ENCODE assay signal across 8 cellular contexts in the genomic region with DNA sequence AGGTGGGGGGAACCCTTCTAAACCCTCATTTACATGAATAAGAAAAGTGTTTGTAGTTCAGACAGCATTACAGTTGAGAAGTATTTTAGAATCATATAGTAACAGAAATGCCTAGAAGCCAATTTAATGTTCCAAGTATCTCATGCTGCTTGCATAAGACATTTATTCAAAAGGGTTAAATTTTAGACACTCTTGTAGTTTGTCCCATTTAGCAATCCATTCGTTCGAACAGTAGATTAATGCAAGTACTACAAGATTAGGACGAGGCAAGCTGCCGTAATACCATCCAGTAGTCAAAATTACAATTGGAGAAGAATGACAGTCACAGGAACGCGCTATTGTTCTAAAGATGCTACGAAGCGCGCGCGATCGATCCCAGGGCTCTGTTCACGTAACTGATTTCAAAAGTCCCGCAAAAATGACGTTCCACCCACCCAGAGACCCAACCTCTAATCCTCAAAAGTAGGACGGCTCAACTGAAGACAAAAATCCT.
A peak's percentile ranks its signal among the peaks of the same experiment; 100 is the strongest.
DNase-seq lines count a peak whose midpoint lies in the region; ATAC-seq, FAIRE-seq and TF ChIP-seq lines count a peak whose summit lies in the region.

No MANE protein-coding gene starts in this region.

- FAIRE-seq in H54 (lab: Jason Lieb, UNC), result peak; percentile 74

- no peaks in the 10 kb centered on the region for H3K9me3 Mint-ChIP-seq in activated naive CD8-positive, alpha-beta T cell (ENCODE audit: low read depth)
- no peaks in the 10 kb centered on the region for H3K9me3 Mint-ChIP-seq in stimulated activated effector memory CD8-positive, alpha-beta T cell treated with anti-CD3 and anti-CD28 coated beads, Interleukin-12 subunit alpha, Interleukin-12 subunit beta, amount 100 ng/mL, for 72 hours

- H3K27ac Mint-ChIP-seq in activated naive CD8-positive, alpha-beta T cell, result peak overlapping the region; percentile 87
- H3K27ac Mint-ChIP-seq in stimulated activated effector memory CD8-positive, alpha-beta T cell treated with anti-CD3 and anti-CD28 coated beads, Interleukin-12 subunit alpha, Interleukin-12 subunit beta, amount 100 ng/mL, for 72 hours, result peak overlapping the region; percentile 96

- H3K36me3 Mint-ChIP-seq in activated naive CD8-positive, alpha-beta T cell, result peaks cover 3% of the 10 kb centered on the region
- peaks cover 9% of the 10 kb centered on the region for H3K36me3 Mint-ChIP-seq in stimulated activated effector memory CD8-positive, alpha-beta T cell treated with anti-CD3 and anti-CD28 coated beads, Interleukin-12 subunit alpha, Interleukin-12 subunit beta, amount 100 ng/mL, for 72 hours

- peak overlapping the region; percentile 90 for H3K4me3 Mint-ChIP-seq in activated naive CD8-positive, alpha-beta T cell
- peak overlapping the region; percentile 85 for H3K4me3 Mint-ChIP-seq in stimulated activated effector memory CD8-positive, alpha-beta T cell treated with anti-CD3 and anti-CD28 coated beads, Interleukin-12 subunit alpha, Interleukin-12 subunit beta, amount 100 ng/mL, for 72 hours

- ATAC-seq in GM18502 (IDR thresholded peaks at IDR 0.05; ENCODE audit: poor library complexity, unreplicated experiment), result peak; percentile 57
- ATAC-seq in stimulated activated effector memory CD8-positive, alpha-beta T cell treated with anti-CD3 and anti-CD28 coated beads, Interleukin-12 subunit alpha, Interleukin-12 subunit beta, amount 100 ng/mL, for 72 hours, result peak; percentile 73

- no peak for DNase-seq in H54 (ENCODE audit: insufficient read length, low spot score)
- peak; percentile 67 for DNase-seq in NCI-H1092 (lab: John Stamatoyannopoulos, UW)
- peak; percentile 28 for DNase-seq in iPS DF 19.7 (ENCODE audit: low read depth, low spot score)
- no peak for DNase-seq in stimulated activated effector memory CD8-positive, alpha-beta T cell treated with anti-CD3 and anti-CD28 coated beads, Interleukin-12 subunit alpha, Interleukin-12 subunit beta, amount 100 ng/mL, for 72 hours (ENCODE audit: low spot score in 2 of 2)
- DNase-seq in cerebellar nuclear complex (lab: John Stamatoyannopoulos, UW), result no peak
- DNase-seq in OCI-M2 (lab: John Stamatoyannopoulos, UW; ENCODE audit: unreplicated experiment), result no peak

- no peak for TF ChIP-seq POLR2A in H54 (IDR thresholded peaks at IDR 0.05; ENCODE audit: low read depth, low read length)

- no peaks in the 10 kb centered on the region for H3K27me3 Mint-ChIP-seq in activated naive CD8-positive, alpha-beta T cell

- peaks cover 9% of the 10 kb centered on the region for H3K4me1 Mint-ChIP-seq in activated naive CD8-positive, alpha-beta T cell (ENCODE audit: low read depth)
- peaks cover 11% of the 10 kb centered on the region for H3K4me1 Mint-ChIP-seq in stimulated activated effector memory CD8-positive, alpha-beta T cell treated with anti-CD3 and anti-CD28 coated beads, Interleukin-12 subunit alpha, Interleukin-12 subunit beta, amount 100 ng/mL, for 72 hours

Comparison
In these comparisons a context has a peak if more than half of its experiments do, and no peak if none do; other contexts are left out.
1. DNase-seq: peak in NCI-H1092 (single experiment) and iPS DF 19.7 (single experiment); none in H54 (single experiment), stimulated activated effector memory CD8-positive, alpha-beta T cell treated with anti-CD3 and anti-CD28 coated beads, Interleukin-12 subunit alpha, Interleukin-12 subunit beta, amount 100 ng/mL, for 72 hours (0 of 2), cerebellar nuclear complex (0 of 2) and OCI-M2 (single experiment).